8 cellular contexts compared by ENCODE assay signal in genomic region chr7:87152112-87152896, GRCh38. TPM values are rescaled to one million over a fixed set of nuclear protein-coding genes. Genes with fewer than 3 reads are reported as not detected.
DNase-seq lines count a peak whose midpoint lies in the region; ATAC-seq, FAIRE-seq and TF ChIP-seq lines count a peak whose summit lies in the region.

Gene DMTF1, plus strand, starts transcription at chr7:87152453. Its CDS starts 12,489 bp downstream, at chr7:87164942.

- no peaks in the 10 kb centered on the region; the same call in 1 of the 2 replicates for H4K20me1 ChIP-seq in HepG2 (ENCODE audit: insufficient read depth, low read length)

- peaks cover 46% of the 10 kb centered on the region for H3K4me1 ChIP-seq in HepG2 (ENCODE audit: insufficient read depth, low read length)

- H2AFZ ChIP-seq in HepG2 (ENCODE audit: low read length): peak within 1 kb of the TSS; percentile 94

- BruUV-seq in HepG2 (replicated peaks; lab: Mats Ljungman, UMichigan): no TSS peak

- in situ Hi-C loops in HepG2 (cut with HindIII; ENCODE audit: extremely low pct_ligation_motif_present, low pct_unique_long_range_greater_than_20kb): loop anchor here (5.0 kb wide), 1 partner anchor 210 kb away; no protein-coding TSS in a partner anchor

- no peak for TF ChIP-seq RAD21 in HepG2 (CRISPR knock-in tag; IDR thresholded peaks at IDR 0.05)

- H3K79me2 ChIP-seq in HepG2 (ENCODE audit: insufficient read depth, low read length): peaks cover 45% of the 10 kb centered on the region

- TF ChIP-seq EP300 in HepG2 (IDR thresholded peaks at IDR 0.05; ENCODE audit: low read depth in 2 of 2, low read length in 2 of 2): 0 out of 4 replicates have a peak, but pooled peaks have one; percentile 7 to 17
- no peak; the same call in 1 of the 2 replicates for TF ChIP-seq EP300 in HepG2 (CRISPR knock-in tag; IDR thresholded peaks at IDR 0.05; ENCODE audit: borderline replicate concordance)

- intact Hi-C loops in HepG2 (cut with micrococcal nuclease; ENCODE audit: unreplicated experiment): loop anchor here (1.0 to 5.0 kb wide), 2 partner anchors 84 to 210 kb away; no protein-coding TSS in a partner anchor

- POLR2A ChIA-PET in HepG2 (lab: Yijun Ruan, JAX): interaction anchor here (0.8 to 1.7 kb wide), 19 partner anchors 9 to 312 kb away, joined by 3 to 10 read pairs (median 4); partner anchors contain the start of genes ELAPOR2 and TMEM243

- H3K9ac ChIP-seq in HepG2 (ENCODE audit: insufficient read depth, low read depth, low read length): peak within 1 kb of the TSS; percentile 91

- H3K36me3 ChIP-seq in HepG2 (replicated peaks in 1 of 2; ENCODE audit: control insufficient read depth in 1 of 2, insufficient read depth in 2 of 2, low read length in 2 of 2): no peaks in the 10 kb centered on the region; a peak in 1 of 5 replicates

- DNase-seq in NCI-H774 (lab: John Stamatoyannopoulos, UW): peak; percentile 95
- peak; percentile 77 to 79 for DNase-seq in activated CD4-positive, alpha-beta T cell treated with anti-CD3 and anti-CD28 coated beads, Interleukin-2, amount 50 U/mL, for 4 hours
- DNase-seq in dermis blood vessel endothelial cell: peak; percentile 96
- DNase-seq in HepG2 (ENCODE audit: low spot score): peak; percentile 93
- peak; percentile 86 for DNase-seq in stimulated activated CD4-positive, alpha-beta T cell treated with anti-CD3 and anti-CD28 coated beads, Interleukin-4, amount 100 ng/mL, for 1 hour

- H3K27ac ChIP-seq in C4-2B: peak within 1 kb of the TSS; percentile 94
- peak within 1 kb of the TSS; percentile 98 for H3K27ac ChIP-seq in HepG2 (ENCODE audit: extremely low read length, insufficient read depth, low read length)

- TF ChIP-seq POLR2A in HepG2 (IDR thresholded peaks at IDR 0.05; ENCODE audit: insufficient read depth in 1 of 2, low read depth in 2 of 2, low read length in 2 of 2): peak; percentile 82 to 93

- ATAC-seq in GM19395 (IDR thresholded peaks at IDR 0.05; ENCODE audit: unreplicated experiment) (peak; percentile 83), HG03565 (IDR thresholded peaks at IDR 0.05; ENCODE audit: unreplicated experiment) (peak; percentile 76), HepG2 (peak; percentile 92)

- peak within 1 kb of the TSS; percentile 92 for H3K4me2 ChIP-seq in HepG2 (ENCODE audit: low read depth, low read length)

- TF ChIP-seq CTCF in C4-2B (conservative IDR thresholded peaks at IDR 0.05): no peak
- no peak for TF ChIP-seq CTCF in HepG2 (CRISPR knock-in tag; IDR thresholded peaks at IDR 0.05)

- FAIRE-seq in HepG2 (lab: Jason Lieb, UNC): no peak

- no peaks in the 10 kb centered on the region; a peak in 1 of 5 replicates for H3K27me3 ChIP-seq in HepG2 (ENCODE audit: control insufficient read depth in 1 of 2, insufficient read depth in 2 of 2, low read length in 2 of 2)

- H3K9me3 ChIP-seq in HepG2 (ENCODE audit: low read length): no peaks in the 10 kb centered on the region

- CTCF ChIA-PET in HepG2 (lab: Yijun Ruan, JAX; ENCODE audit: low intra/inter-chr PET ratio, low total read pairs): no interaction called here

- peak within 1 kb of the TSS; percentile 86 to 97 (median 91) for H3K4me3 ChIP-seq in HepG2 (replicated peaks in 1 of 3; ENCODE audit: insufficient read depth in 1 of 3, low read depth in 2 of 3, low read length in 3 of 3)

- WGBS in HepG2 (ENCODE audit: low lambda C conversion rate): 4% methylated on average over 16 of the region's 71 CpGs

TF ChIP-seq in HepG2, 621 proteins besides CTCF, POLR2A, EP300 and RAD21 (continues in another document):
- TF ChIP-seq ONECUT2 (CRISPR knock-in tag; IDR thresholded peaks at IDR 0.05): 0 out of 2 replicates have a peak, but pooled peaks have one; percentile 29
- no peak for TF ChIP-seq AGO1 (IDR thresholded peaks at IDR 0.05; ENCODE audit: low read depth, low read length, poor library complexity, severe bottlenecking)
- TF ChIP-seq ZNF317 (CRISPR knock-in tag; IDR thresholded peaks at IDR 0.05): peak; percentile 41
- TF ChIP-seq ZNF121 (CRISPR knock-in tag; IDR thresholded peaks at IDR 0.05): peak; percentile 7; the same call in 1 of the 2 replicates
- no peak for TF ChIP-seq MTA3 (CRISPR knock-in tag; IDR thresholded peaks at IDR 0.05)
- 0 out of 2 replicates have a peak, but pooled peaks have one; percentile 62 for TF ChIP-seq SP140L (CRISPR knock-in tag; IDR thresholded peaks at IDR 0.05; ENCODE audit: borderline replicate concordance)
- peak; percentile 40; the same call in 1 of the 2 replicates for TF ChIP-seq ZNF777 (CRISPR knock-in tag; IDR thresholded peaks at IDR 0.05)
- peak; percentile 87 for TF ChIP-seq ZNF33B (CRISPR knock-in tag; IDR thresholded peaks at IDR 0.05)
- TF ChIP-seq ATF6 (CRISPR knock-in tag; conservative IDR thresholded peaks at IDR 0.05): no peak
- peak; percentile 69; the same call in 1 of the 2 replicates for TF ChIP-seq NR0B2 (CRISPR knock-in tag; IDR thresholded peaks at IDR 0.05)
- TF ChIP-seq HNF4G (IDR thresholded peaks at IDR 0.05; ENCODE audit: borderline replicate concordance, low read depth, low read length): no peak
- peak; percentile 52; the same call in 1 of the 2 replicates for TF ChIP-seq HNF4G (CRISPR knock-in tag; IDR thresholded peaks at IDR 0.05; ENCODE audit: borderline replicate concordance, low read depth)
- no peak for TF ChIP-seq ZNF468 (CRISPR knock-in tag; IDR thresholded peaks at IDR 0.05)
- no peak for TF ChIP-seq ATM (IDR thresholded peaks at IDR 0.05; ENCODE audit: borderline replicate concordance)
- TF ChIP-seq ZBTB44 (CRISPR knock-in tag; IDR thresholded peaks at IDR 0.05): no peak; the same call in 1 of the 2 replicates
- no peak; the same call in 1 of the 2 replicates for TF ChIP-seq ZNF20 (CRISPR knock-in tag; IDR thresholded peaks at IDR 0.05)
- TF ChIP-seq THAP11 (CRISPR knock-in tag; IDR thresholded peaks at IDR 0.05): peak; percentile 90

RNA-seq across cellular contexts. Expression of gene DMTF1, which starts in this region (rescaled TPM):
- total RNA-seq in dermis blood vessel endothelial cell (44.4 and 72.0 TPM in 2 replicates), HepG2 (2016; rRNA removed; fragmentation: Illumina TruSeq; extraction: Trizol) (17.9 and 45.8 TPM in 2 replicates)
- 8.9 and 13.1 TPM in 2 replicates for total RNA-seq in HepG2 (2016; cell fraction: cytosol; rRNA removed; fragmentation: Illumina TruSeq; extraction: Trizol; ENCODE audit: low read depth)
- total RNA-seq in HepG2 (2016; cell fraction: insoluble cytoplasmic fraction; rRNA removed; fragmentation: Illumina TruSeq; extraction: Trizol): 16.8 and 39.0 TPM in 2 replicates
- total RNA-seq in HepG2 (2016; cell fraction: membrane; rRNA removed; fragmentation: Illumina TruSeq; extraction: Trizol): 11.4 and 12.3 TPM in 2 replicates
- total RNA-seq in HepG2 (2016; cell fraction: nucleus; rRNA removed; fragmentation: Illumina TruSeq; extraction: Trizol): 120 and 143 TPM in 2 replicates
- 111 and 132 TPM in 2 replicates for polyA plus RNA-seq in HepG2 (2011; rRNA removed)
- 17.2 and 21.7 TPM in 2 replicates for polyA plus RNA-seq in HepG2 (2011; cell fraction: cytosol; rRNA removed)
- 295 and 299 TPM in 2 replicates for polyA plus RNA-seq in HepG2 (2011; cell fraction: nucleus; rRNA removed)
- polyA plus RNA-seq in HepG2 (2012): 27.6 and 31.1 TPM in 2 replicates
- polyA plus RNA-seq in HepG2 (2016; cell fraction: cytosol; fragmentation: Illumina TruSeq; extraction: Trizol; ENCODE audit: low read depth): 1.1 and 2.1 TPM in 2 replicates
- 14.5 and 17.7 TPM in 2 replicates for polyA plus RNA-seq in HepG2 (2016; cell fraction: insoluble cytoplasmic fraction; fragmentation: Illumina TruSeq; extraction: Trizol; ENCODE audit: low read depth)
- polyA plus RNA-seq in HepG2 (2016; cell fraction: membrane; fragmentation: Illumina TruSeq; extraction: Trizol; ENCODE audit: low read depth): 2.9 and 3.0 TPM in 2 replicates
- 167 and 192 TPM in 2 replicates for polyA plus RNA-seq in HepG2 (2016; cell fraction: nucleus; fragmentation: Illumina TruSeq; extraction: Trizol; ENCODE audit: insufficient read depth, low read depth)
- polyA minus RNA-seq in HepG2 (2011; rRNA and poly(A)+ RNA removed; ENCODE audit: low replicate concordance): 63.7 and 73.9 TPM in 2 replicates
- 19.5 and 24.6 TPM in 2 replicates for polyA minus RNA-seq in HepG2 (2011; cell fraction: cytosol; rRNA and poly(A)+ RNA removed)
- polyA minus RNA-seq in HepG2 (2011; cell fraction: nucleus; rRNA and poly(A)+ RNA removed): 527 and 550 TPM in 2 replicates

Comparison
In these comparisons a context has a peak if more than half of its experiments do, and no peak if none do; other contexts are left out.
1. Peak in every context shown above with its lines: DNase-seq, ATAC-seq, H3K4me3 ChIP-seq and H3K27ac ChIP-seq.